In genomic region chr12:131042848-131043245, GRCh38 we compare ENCODE assay signal across 27 cellular contexts.
DNase-seq lines count a peak whose midpoint lies in the region; ATAC-seq, FAIRE-seq and TF ChIP-seq lines count a peak whose summit lies in the region.
"Had no signal": no experiment of that assay in that cellular context is flagged by ENCODE, and none has a peak within 500 bp of the region (broad histone marks: within the 10 kb centered on the region; RNA-seq: fewer than 3 reads in every experiment).

No MANE protein-coding gene starts in this region.

- 0 out of 2 replicates have a peak overlapping the region, but pooled peaks have one; percentile 16 for H2BK15ac ChIP-seq in H1 (ENCODE audit: low read length)

- no peak overlapping the region for H3K56ac ChIP-seq in H1 (replicated peaks; ENCODE audit: insufficient read length, low read depth, low read length)

- ATAC-seq in HG03025 (IDR thresholded peaks at IDR 0.05; ENCODE audit: low FRiP score, unreplicated experiment) = no peak
- ATAC-seq: HCT116, PC-3, Right ventricle myocardium inferior had no signal

- H3K4me3 ChIP-seq in H1 (ENCODE audit: extremely low read depth in 1 of 4, insufficient read depth in 2 of 4, low read depth in 3 of 4, low read length in 4 of 4) (no peak overlapping the region), osteoblast (ENCODE audit: insufficient read depth, low read length) (no peak overlapping the region), vagina (no peak overlapping the region)
- H3K4me3 ChIP-seq: MG63, SJSA1 had no signal

- no peaks in the 10 kb centered on the region for H3K23me2 ChIP-seq in H1 (ENCODE audit: low read depth, low read length)

- no peak overlapping the region for H4K91ac ChIP-seq in H1 (replicated peaks; ENCODE audit: insufficient read length, low read length)

- intact Hi-C loops in CD14-positive monocyte (cut with micrococcal nuclease) = no loop called here
- intact Hi-C loops in vagina (cut with DNase I) = no loop called here

- no peak overlapping the region for H3K14ac ChIP-seq in H1 (ENCODE audit: insufficient read length)

- no peak overlapping the region for H3K23ac ChIP-seq in H1 (ENCODE audit: insufficient read length)

- H3K27me3 ChIP-seq in H1 (replicated peaks in 1 of 4; ENCODE audit: control insufficient read depth in 3 of 4, extremely low read depth in 1 of 4, insufficient read depth in 3 of 4, low read length in 3 of 4) (no peaks in the 10 kb centered on the region), osteoblast (ENCODE audit: insufficient read depth, low read length) (no peaks in the 10 kb centered on the region), vagina (no peaks in the 10 kb centered on the region)
- H3K27me3 ChIP-seq: MG63, SJSA1 had no signal

- no peaks in the 10 kb centered on the region; a peak in 1 of 7 replicates for H3K4me1 ChIP-seq in H1 (replicated peaks in 1 of 4; ENCODE audit: control insufficient read depth in 3 of 4, insufficient read depth in 4 of 4, low read length in 3 of 4)
- H3K4me1 ChIP-seq in osteoblast (ENCODE audit: insufficient read depth, low read length) = no peaks in the 10 kb centered on the region
- peaks cover 18% of the 10 kb centered on the region for H3K4me1 ChIP-seq in vagina
- H3K4me1 ChIP-seq: SJSA1 had no signal

- 93% methylated on average over 12 of the region's 14 CpGs; no CpG with 5 or more reads in 1 of the 2 experiments for WGBS in H1 (ENCODE audit: extremely low coverage in 1 of 2, insufficient coverage in 1 of 2, insufficient read length in 1 of 2, insufficient replicate concordance in 2 of 2, low coverage in 1 of 2, low lambda C conversion rate in 2 of 2, missing lambda C conversion rate in 1 of 2), 2 experiments

- H2BK12ac ChIP-seq in H1 (ENCODE audit: low read depth, low read length) = no peak overlapping the region

- H4K8ac ChIP-seq in H1 (ENCODE audit: extremely low read depth, insufficient read depth, low read length) = peak overlapping the region; percentile 20

- H3K79me2 ChIP-seq in H1 (ENCODE audit: control insufficient read depth in 1 of 2, insufficient read depth in 2 of 2, low read length in 2 of 2) (no peaks in the 10 kb centered on the region), osteoblast (ENCODE audit: insufficient read depth, low read length) (no peaks in the 10 kb centered on the region)

- H3K36me3 Mint-ChIP-seq in CD14-positive monocyte = no peaks in the 10 kb centered on the region
- H3K36me3 Mint-ChIP-seq: CD4-positive, alpha-beta memory T cell had no signal

- H2BK120ac ChIP-seq in H1 (replicated peaks; ENCODE audit: low read depth, low read length) = no peak overlapping the region

- TF ChIP-seq CTCF in CD14-positive monocyte (IDR thresholded peaks at IDR 0.05) (no peak), H1 (IDR thresholded peaks at IDR 0.05; ENCODE audit: control extremely low read depth in 1 of 3, insufficient read depth in 1 of 3, low read depth in 1 of 3, low read length in 3 of 3) (no peak), osteoblast (IDR thresholded peaks at IDR 0.05; ENCODE audit: extremely low read depth, low read depth, low read length) (no peak), vagina (IDR thresholded peaks at IDR 0.05) (no peak)

- TF ChIP-seq RAD21 in H1 (IDR thresholded peaks at IDR 0.05 in 1 of 2, conservative IDR thresholded peaks at IDR 0.05 in 1 of 2; ENCODE audit: low read depth in 2 of 2, low read length in 2 of 2) = no peak

- no peaks in the 10 kb centered on the region for H3K36me3 ChIP-seq in H1 (ENCODE audit: control insufficient read depth in 2 of 4, insufficient read depth in 4 of 4, low read length in 3 of 4)
- H3K36me3 ChIP-seq in osteoblast (ENCODE audit: insufficient read depth, low read length) = no peaks in the 10 kb centered on the region
- no peaks in the 10 kb centered on the region for H3K36me3 ChIP-seq in vagina
- H3K36me3 ChIP-seq: MG63, SJSA1 had no signal

- H3K9ac ChIP-seq in H1 (replicated peaks in 1 of 4; ENCODE audit: extremely low read depth in 1 of 4, low read depth in 3 of 4, low read length in 3 of 4) = no peak overlapping the region

- peaks cover 0 to 10% (median 6%) of the 10 kb centered on the region in 3 donors for H3K27me3 Mint-ChIP-seq in CD14-positive monocyte (ENCODE audit: low read depth in 3 of 3)
- H3K27me3 Mint-ChIP-seq: CD4-positive, alpha-beta memory T cell had no signal

- no peak overlapping the region for H2BK20ac ChIP-seq in H1 (ENCODE audit: low read length)

- no peak for TF ChIP-seq EP300 in H1 (IDR thresholded peaks at IDR 0.05; ENCODE audit: borderline replicate concordance in 1 of 2, low read depth in 2 of 2, low read length in 2 of 2)

- H2AK5ac ChIP-seq in H1 (ENCODE audit: low read depth, low read length) = no peak overlapping the region

- H3K18ac ChIP-seq in H1 (ENCODE audit: extremely low read depth, low read length) = no peak overlapping the region

- H3K4me1 Mint-ChIP-seq in CD14-positive monocyte = peaks cover 7% of the 10 kb centered on the region

- H4K5ac ChIP-seq in H1 (ENCODE audit: insufficient read length, low read depth, low read length) = no peak overlapping the region

- no peak overlapping the region for H3K4me3 Mint-ChIP-seq in CD14-positive monocyte
- H3K4me3 Mint-ChIP-seq: CD4-positive, alpha-beta memory T cell had no signal

- CTCF ChIA-PET in H1 (lab: Charles Lee; ENCODE audit: partially characterized antibody) = interaction anchor here (1.4 kb wide), 1 partner anchor 61 kb away, joined by 5 read pairs; no protein-coding TSS in a partner anchor

- no peak overlapping the region for H3K4me2 ChIP-seq in H1 (ENCODE audit: insufficient read depth in 1 of 2, low read depth in 2 of 2, low read length in 2 of 2)
- H3K4me2 ChIP-seq in osteoblast (ENCODE audit: insufficient read depth, low read length) = no peak overlapping the region

- H3K4ac ChIP-seq in H1 (replicated peaks; ENCODE audit: insufficient read length, low read depth, low read length) = no peak overlapping the region

- FAIRE-seq in H1 (lab: Jason Lieb, UNC) = no peak
- FAIRE-seq: GM18507 had no signal

- peaks cover 0 to 5% (median 2%) of the 10 kb centered on the region in 7 donors for H3K9me3 Mint-ChIP-seq in CD14-positive monocyte

- H3K27ac ChIP-seq in H1 (ENCODE audit: low read depth, low read length) (no peak overlapping the region), osteoblast (ENCODE audit: low read depth, low read length) (no peak overlapping the region), vagina (no peak overlapping the region)
- H3K27ac ChIP-seq: SJSA1 had no signal

- no peak overlapping the region for H2BK5ac ChIP-seq in H1 (ENCODE audit: low read depth, low read length)

- H2AFZ ChIP-seq in H1 (ENCODE audit: low read length) = no peak overlapping the region
- H2AFZ ChIP-seq in osteoblast (ENCODE audit: low read length) = no peak overlapping the region

- no peak overlapping the region for H3K27ac Mint-ChIP-seq in CD14-positive monocyte
- H3K27ac Mint-ChIP-seq: CD4-positive, alpha-beta memory T cell had no signal

- H3K79me1 ChIP-seq in H1 (ENCODE audit: low read depth, low read length) = no peaks in the 10 kb centered on the region

- peak; percentile 29 for DNase-seq in CD14-positive monocyte (ENCODE audit: low spot score)
- DNase-seq in H1 (ENCODE audit: low read depth in 1 of 2, low spot score in 2 of 2) = no peak
- peak; percentile 2 for DNase-seq in osteoblast (ENCODE audit: insufficient read length, low spot score, missing footprints)
- DNase-seq in vagina (ENCODE audit: extremely low spot score in 2 of 2) = no peak
- no peak for DNase-seq in effector CD8-positive, alpha-beta T cell (lab: John Stamatoyannopoulos, UW)
- DNase-seq in SK-N-DZ (ENCODE audit: low spot score) = no peak
- DNase-seq: CD4-positive, alpha-beta memory T cell; COR-L47; DMS53; GOT3; IMR-90; KG1; MG63; NCI-H1105 treated with DMSO at 0.1 percent for 48 hours; NCI-H146; NCI-H1930; NCI-H2107; NCI-H446; NCI-H524 treated with DMSO at 0.1 percent for 48 hours; NCI-H82; NK-92 treated with Interleukin-12 subunit alpha and Interleukin-12 subunit beta, amount 100 ng/mL, for 24 hours; PC-3 had no signal

- TF ChIP-seq POLR2A in H1 (IDR thresholded peaks at IDR 0.05; ENCODE audit: control extremely low read depth in 1 of 2, low read depth in 2 of 2, low read length in 2 of 2) (no peak), vagina (IDR thresholded peaks at IDR 0.05) (no peak)

- POLR2A ChIA-PET in H1 (lab: Charles Lee; ENCODE audit: partially characterized antibody) = interaction anchor here (1.1 kb wide), 1 partner anchor 17 kb away, joined by 3 read pairs; no protein-coding TSS in a partner anchor

- peaks cover 0 to 1% of the 10 kb centered on the region in 2 experiments for H4K20me1 ChIP-seq in H1 (replicated peaks in 1 of 2; ENCODE audit: control insufficient read depth in 1 of 2, insufficient read depth in 2 of 2, low read length in 2 of 2)
- H4K20me1 ChIP-seq in osteoblast (ENCODE audit: insufficient read depth, low read length) = no peaks in the 10 kb centered on the region

- H3K9me3 ChIP-seq in H1 (ENCODE audit: insufficient read depth in 2 of 2, low read depth in 1 of 2, low read length in 1 of 2) (no peaks in the 10 kb centered on the region; a peak in 1 of 4 replicates), osteoblast (ENCODE audit: low read depth, low read length) (peaks cover 1% of the 10 kb centered on the region), vagina (no peaks in the 10 kb centered on the region)
- H3K9me3 ChIP-seq: MG63, SJSA1 had no signal

TF ChIP-seq in H1, 55 proteins besides CTCF, POLR2A, EP300 and RAD21:
- TF ChIP-seq CEBPB (IDR thresholded peaks at IDR 0.05; ENCODE audit: low read depth, low read length) (no peak), RNF2 (IDR thresholded peaks at IDR 0.05; ENCODE audit: borderline replicate concordance, low read depth, low read length, missing control alignments, poor library complexity, severe bottlenecking) (no peak)
TF ChIP-seq in H1: peak in this region for 0.

Comparison
In these comparisons a context has a peak if more than half of its experiments do, and no peak if none do; other contexts are left out.
1. DNase-seq: peak in CD14-positive monocyte (single experiment) and osteoblast (single experiment); none in H1 (0 of 2), vagina (0 of 2), effector CD8-positive, alpha-beta T cell (single experiment) and SK-N-DZ (single experiment).